In genomic region chr11:64379817-64380709, GRCh38 we compare ENCODE assay signal across 9 cellular contexts.
"Had no signal": no experiment of that assay in that cellular context is flagged by ENCODE, and none has a peak within 500 bp of the region (broad histone marks: within the 10 kb centered on the region; RNA-seq: fewer than 3 reads in every experiment).

No MANE protein-coding gene starts in this region.

- DNase-seq: activated CD8-positive, alpha-beta T cell treated with anti-CD3 and anti-CD28 coated beads for 36 hours; activated naive CD4-positive, alpha-beta T cell treated with Interleukin-2 at 50 U/mL for 16 hours; activated naive CD8-positive, alpha-beta T cell treated with anti-CD3 and anti-CD28 coated beads, Interleukin-2, amount 50 U/mL, for 24 hours; head of caudate nucleus; stimulated activated CD4-positive, alpha-beta T cell treated with anti-CD3 and anti-CD28 coated beads, Interleukin-4, amount 100 ng/mL, for 1 hour; stimulated activated CD8-positive, alpha-beta memory T cell treated with anti-CD3 and anti-CD28 coated beads, Interleukin-4, amount 100 ng/mL, for 48 hours had no signal

- H3K27me3 ChIP-seq: ascending aorta had no signal

- ATAC-seq: activated CD8-positive, alpha-beta T cell treated with anti-CD3 and anti-CD28 coated beads for 36 hours; activated naive CD8-positive, alpha-beta T cell treated with anti-CD3 and anti-CD28 coated beads, Interleukin-2, amount 50 U/mL, for 24 hours had no signal

- H3K9me3 ChIP-seq: ascending aorta, esophagus muscularis mucosa had no signal

- H3K36me3 ChIP-seq: ascending aorta, esophagus muscularis mucosa had no signal

- H3K27ac ChIP-seq: ascending aorta, esophagus muscularis mucosa had no signal

- FAIRE-seq: colon had no signal

- H3K4me3 ChIP-seq: ascending aorta, esophagus muscularis mucosa had no signal
